1 cellular context compared by ENCODE assay signal in the genomic region with DNA sequence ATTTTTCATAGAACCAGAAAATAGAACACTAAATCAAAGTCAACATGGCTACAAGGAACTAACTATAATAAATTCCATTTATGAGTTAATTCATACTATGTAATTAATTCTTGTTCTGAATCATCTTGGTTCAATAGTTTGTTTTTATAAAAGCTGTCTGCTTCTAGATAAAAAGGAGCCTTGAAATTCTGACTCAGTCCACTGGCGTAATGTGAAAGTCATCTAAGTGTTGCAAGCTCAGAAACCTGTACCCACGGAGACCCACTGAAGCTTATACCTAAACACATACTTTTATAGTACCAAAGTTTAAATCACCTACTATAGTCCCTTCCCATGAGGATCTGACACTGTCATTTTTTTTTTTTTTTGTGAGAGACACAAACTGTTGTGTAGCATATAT.
TF ChIP-seq lines count a peak whose summit lies in the region.

No MANE protein-coding gene starts in this region.

TF ChIP-seq in SK-N-SH, 30 proteins besides CTCF, POLR2A, EP300 and RAD21 (continued from another document):
- TF ChIP-seq USF1 (IDR thresholded peaks at IDR 0.05; ENCODE audit: borderline replicate concordance, low read depth) (no peak), JUND (IDR thresholded peaks at IDR 0.05) (peak; percentile 31; the same call in 1 of the 2 replicates), RFX5 (IDR thresholded peaks at IDR 0.05; ENCODE audit: low read length) (no peak), TCF12 (IDR thresholded peaks at IDR 0.05) (peak; percentile 45; the same call in 1 of the 2 replicates), TEAD4 (IDR thresholded peaks at IDR 0.05; ENCODE audit: borderline replicate concordance, insufficient read depth) (no peak)
- TF ChIP-seq, protein P1, sequence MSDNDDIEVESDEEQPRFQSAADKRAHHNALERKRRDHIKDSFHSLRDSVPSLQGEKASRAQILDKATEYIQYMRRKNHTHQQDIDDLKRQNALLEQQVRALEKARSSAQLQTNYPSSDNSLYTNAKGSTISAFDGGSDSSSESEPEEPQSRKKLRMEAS (IDR thresholded peaks at IDR 0.05; ENCODE audit: low read depth), result no peak
TF ChIP-seq in SK-N-SH: peak in this region for 3.
